Comparison of ENCODE assay signal across 1 cellular context in genomic region chr10:17643755-17644484, GRCh38.
TF ChIP-seq lines count a peak whose summit lies in the region.

TSS of gene STAM (plus strand) at chr10:17644151. CDS start at chr10:17644340, 189 bp downstream.

TF ChIP-seq in K562, 482 proteins besides CTCF, POLR2A, EP300 and RAD21 (continued from another document and continues in another):
- TF ChIP-seq VEZF1 (CRISPR knock-in tag; IDR thresholded peaks at IDR 0.05) (0 out of 2 replicates have a peak, but pooled peaks have one; percentile 22), PHB (CRISPR knock-in tag; IDR thresholded peaks at IDR 0.05) (no peak), ATF1 (CRISPR knock-in tag; IDR thresholded peaks at IDR 0.05) (no peak), ATF1 (tag; IDR thresholded peaks at IDR 0.05) (peak; percentile 77), TAF7 (tag; IDR thresholded peaks at IDR 0.05) (peak; percentile 78), ARNT (IDR thresholded peaks at IDR 0.05) (0 out of 4 replicates have a peak, but pooled peaks of 1 of the 2 experiments have one; percentile 26), CREB3 (tag; conservative IDR thresholded peaks at IDR 0.05; ENCODE audit: low read depth) (no peak), POLR2H (tag; IDR thresholded peaks at IDR 0.05; ENCODE audit: low read depth) (peak; percentile 82), ZBTB49 (CRISPR knock-in tag; IDR thresholded peaks at IDR 0.05; ENCODE audit: borderline replicate concordance) (no peak), HOXB6 (CRISPR knock-in tag; IDR thresholded peaks at IDR 0.05; ENCODE audit: borderline replicate concordance) (0 out of 2 replicates have a peak, but pooled peaks have one; percentile 14), E2F4 (CRISPR knock-in tag; IDR thresholded peaks at IDR 0.05; ENCODE audit: low read depth) (0 out of 2 replicates have a peak, but pooled peaks have one; percentile 9), HCFC1 (IDR thresholded peaks at IDR 0.05; ENCODE audit: low read depth, low read length) (peak; percentile 70), ZNF639 (CRISPR knock-in tag; conservative IDR thresholded peaks at IDR 0.05 in 1 of 2, IDR thresholded peaks at IDR 0.05 in 1 of 2) (peak in 1 of 2 experiments; percentile 58; a peak in 2 of 4 replicates), ZFP36 (IDR thresholded peaks at IDR 0.05; ENCODE audit: low read depth, low read length, partially characterized antibody) (peak; percentile 19), ZNF175 (CRISPR knock-in tag; IDR thresholded peaks at IDR 0.05; ENCODE audit: low read depth) (peak; percentile 28; the same call in 1 of the 2 replicates), FIP1L1 (IDR thresholded peaks at IDR 0.05; ENCODE audit: low read depth, low read length, poor library complexity, severe bottlenecking) (no peak), TBP (optimal IDR thresholded peaks at IDR 0.05; ENCODE audit: low read depth, low read length) (peak; percentile 83), TFAM (CRISPR knock-in tag; conservative IDR thresholded peaks at IDR 0.05) (no peak), MTA1 (IDR thresholded peaks at IDR 0.05; ENCODE audit: borderline replicate concordance) (peak; percentile 85), KAT7 (CRISPR knock-in tag; IDR thresholded peaks at IDR 0.05; ENCODE audit: borderline replicate concordance) (peak; percentile 99), FOXK2 (conservative IDR thresholded peaks at IDR 0.05 in 1 of 2, IDR thresholded peaks at IDR 0.05 in 1 of 2; ENCODE audit: low read depth in 2 of 2) (peak; percentile 80 to 86), ZNF778 (CRISPR knock-in tag; IDR thresholded peaks at IDR 0.05) (no peak), ETV5 (CRISPR knock-in tag; IDR thresholded peaks at IDR 0.05; ENCODE audit: low read depth) (0 out of 2 replicates have a peak, but pooled peaks have one; percentile 44), TCF7 (IDR thresholded peaks at IDR 0.05; ENCODE audit: borderline replicate concordance) (no peak), ATF6 (CRISPR knock-in tag; IDR thresholded peaks at IDR 0.05) (0 out of 2 replicates have a peak, but pooled peaks have one; percentile 80), HNRNPLL (IDR thresholded peaks at IDR 0.05; ENCODE audit: low read depth, low read length, poor library complexity, severe bottlenecking) (peak; percentile 32), SRSF9 (IDR thresholded peaks at IDR 0.05; ENCODE audit: borderline replicate concordance, low read depth, low read length) (no peak), XRCC4 (IDR thresholded peaks at IDR 0.05; ENCODE audit: extremely low read depth, insufficient read depth, insufficient read length) (no peak), LCOR (CRISPR knock-in tag; IDR thresholded peaks at IDR 0.05) (peak; percentile 75; the same call in 1 of the 2 replicates), DEAF1 (CRISPR knock-in tag; IDR thresholded peaks at IDR 0.05) (0 out of 2 replicates have a peak, but pooled peaks have one; percentile 11), ZNF280B (CRISPR knock-in tag; IDR thresholded peaks at IDR 0.05) (no peak), BRD9 (IDR thresholded peaks at IDR 0.05; ENCODE audit: low read depth, partially characterized antibody) (no peak), TAF15 (IDR thresholded peaks at IDR 0.05; ENCODE audit: low read depth, low read length) (no peak), RNF219 (CRISPR knock-in tag; IDR thresholded peaks at IDR 0.05) (0 out of 2 replicates have a peak, but pooled peaks have one; percentile 64), POLR2G (IDR thresholded peaks at IDR 0.05; ENCODE audit: low read depth, low read length) (peak; percentile 90), RBM15 (IDR thresholded peaks at IDR 0.05; ENCODE audit: insufficient read depth, low read length) (no peak), SRSF1 (IDR thresholded peaks at IDR 0.05; ENCODE audit: low read depth, low read length) (no peak), MAX (CRISPR knock-in tag; IDR thresholded peaks at IDR 0.05) (no peak), FOXM1 (IDR thresholded peaks at IDR 0.05; ENCODE audit: low read depth) (peak; percentile 51; the same call in 1 of the 2 replicates), FOXM1 (CRISPR knock-in tag; IDR thresholded peaks at IDR 0.05; ENCODE audit: low read depth) (no peak), TAF9B (IDR thresholded peaks at IDR 0.05; ENCODE audit: partially characterized antibody) (peak; percentile 79), NFE2 (IDR thresholded peaks at IDR 0.05; ENCODE audit: low read depth) (peak; percentile 97), ZBTB34 (CRISPR knock-in tag; IDR thresholded peaks at IDR 0.05) (no peak), ZBTB9 (CRISPR knock-in tag; IDR thresholded peaks at IDR 0.05) (0 out of 2 replicates have a peak, but pooled peaks have one; percentile 21)
